In the genomic region with DNA sequence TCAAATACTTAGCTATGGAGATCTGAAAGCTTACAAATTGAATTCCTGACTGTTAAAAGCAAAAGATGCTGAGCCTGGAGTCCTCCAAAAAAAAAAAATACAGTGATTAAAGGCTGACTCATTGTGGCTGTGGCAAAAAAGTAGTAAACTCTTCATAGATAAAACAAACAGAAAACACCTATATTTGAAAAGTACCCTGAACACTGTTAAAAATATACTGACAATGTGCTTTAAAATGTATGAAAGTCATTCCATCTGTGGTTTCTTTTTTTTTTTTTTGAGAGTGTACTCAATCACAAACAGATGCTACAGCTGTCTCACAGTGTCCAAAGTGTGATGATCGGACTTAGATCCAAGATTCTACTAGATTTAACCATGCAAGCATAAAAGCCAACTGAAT, we compare ENCODE assay signal across 22 cellular contexts.
DNase-seq lines count a peak whose midpoint lies in the region; ATAC-seq and TF ChIP-seq lines count a peak whose summit lies in the region.
"Had no signal": no experiment of that assay in that cellular context is flagged by ENCODE, and none has a peak within 500 bp of the region (broad histone marks: within the 10 kb centered on the region; RNA-seq: fewer than 3 reads in every experiment).

No MANE protein-coding gene starts in this region.

- H3K27me3 Mint-ChIP-seq in activated CD4-positive, alpha-beta T cell treated with anti-CD3 and anti-CD28 coated beads, Interleukin-2, amount 10 ng/mL, durations not matched to agents 7 days and 5 days = no peaks in the 10 kb centered on the region
- H3K27me3 Mint-ChIP-seq: activated CD4-positive, alpha-beta T cell treated with anti-CD3 and anti-CD28 coated beads for 36 hours had no signal

- ATAC-seq in mucosa of descending colon = no peak
- ATAC-seq in GM18505 (IDR thresholded peaks at IDR 0.05; ENCODE audit: unreplicated experiment) = no peak
- ATAC-seq: activated CD4-positive, alpha-beta T cell treated with anti-CD3 and anti-CD28 coated beads for 36 hours; CD8-positive, alpha-beta T cell; right cardiac atrium had no signal

- H3K4me3 ChIP-seq in HFF-Myc (replicated peaks; ENCODE audit: low read depth, low read length) (no peak overlapping the region), foreskin fibroblast (ENCODE audit: low read depth in 1 of 2, low read length in 2 of 2) (no peak overlapping the region), mucosa of descending colon (no peak overlapping the region)
- H3K4me3 ChIP-seq: dorsolateral prefrontal cortex had no signal

- no peaks in the 10 kb centered on the region for H3K4me1 Mint-ChIP-seq in activated CD4-positive, alpha-beta T cell treated with anti-CD3 and anti-CD28 coated beads, Interleukin-2, amount 10 ng/mL, durations not matched to agents 7 days and 5 days
- H3K4me1 Mint-ChIP-seq: activated CD4-positive, alpha-beta T cell treated with anti-CD3 and anti-CD28 coated beads for 36 hours had no signal

- no peaks in the 10 kb centered on the region for H3K36me3 Mint-ChIP-seq in activated CD4-positive, alpha-beta T cell treated with anti-CD3 and anti-CD28 coated beads, Interleukin-2, amount 10 ng/mL, durations not matched to agents 7 days and 5 days (ENCODE audit: low read depth)

- H3K9me3 ChIP-seq in mucosa of descending colon = no peaks in the 10 kb centered on the region

- TF ChIP-seq POLR2A in GM18505 (IDR thresholded peaks at IDR 0.05; ENCODE audit: borderline replicate concordance, extremely low read depth, insufficient read depth, insufficient read length) = no peak

- H3K9me3 Mint-ChIP-seq in activated CD4-positive, alpha-beta T cell treated with anti-CD3 and anti-CD28 coated beads, Interleukin-2, amount 10 ng/mL, durations not matched to agents 7 days and 5 days = peaks cover 9% of the 10 kb centered on the region

- no peak overlapping the region for H3K27ac Mint-ChIP-seq in activated CD4-positive, alpha-beta T cell treated with anti-CD3 and anti-CD28 coated beads, Interleukin-2, amount 10 ng/mL, durations not matched to agents 7 days and 5 days
- H3K27ac Mint-ChIP-seq: activated CD4-positive, alpha-beta T cell treated with anti-CD3 and anti-CD28 coated beads for 36 hours; activated naive CD4-positive, alpha-beta T cell treated with anti-CD3 and anti-CD28 coated beads for 36 hours; CD8-positive, alpha-beta T cell had no signal

- no peaks in the 10 kb centered on the region for H3K4me1 ChIP-seq in mucosa of descending colon (ENCODE audit: low read depth)

- TF ChIP-seq CTCF in HFF-Myc (IDR thresholded peaks at IDR 0.05; ENCODE audit: low read depth, low read length, missing control alignments) (no peak), foreskin fibroblast (IDR thresholded peaks at IDR 0.05; ENCODE audit: low read depth, low read length) (no peak), mucosa of descending colon (IDR thresholded peaks at IDR 0.05) (no peak)

- DNase-seq in AG08396 (ENCODE audit: low spot score) (peak; percentile 36), HFF-Myc (ENCODE audit: extremely low read depth, low read depth) (peak; percentile 47), astrocyte of the hippocampus (ENCODE audit: low read depth, low spot score) (peak; percentile 42), foreskin fibroblast (peak; percentile 20 to 59), mucosa of descending colon (no peak), HuH-7.5 (ENCODE audit: low spot score) (no peak)
- no peak for DNase-seq in activated CD4-positive, alpha-beta T cell treated with anti-CD3 and anti-CD28 coated beads, Interleukin-2, amount 10 ng/mL, durations not matched to agents 7 days and 5 days
- DNase-seq: activated CD4-positive, alpha-beta T cell treated with anti-CD3 and anti-CD28 coated beads for 36 hours; activated naive CD4-positive, alpha-beta T cell treated with anti-CD3 and anti-CD28 coated beads for 36 hours; activated T-cell treated with anti-CD3 and anti-CD28 coated beads for 4 hours; CD8-positive, alpha-beta T cell; DMS79 treated with DMSO at 0.1 percent for 48 hours; dorsolateral prefrontal cortex; hypothalamus; kidney glomerular epithelial cell; MM.1S; NCI-H187 treated with DMSO at 0.1 percent for 48 hours; NCI-H524 treated with DMSO at 0.1 percent for 48 hours; right cardiac atrium; SHP77 treated with DMSO at 0.1 percent for 48 hours; stimulated activated CD4-positive, alpha-beta T cell treated with anti-CD3 and anti-CD28 coated beads, Interleukin-2, amount 100 ng/mL, for 24 hours had no signal

- no peak overlapping the region for H3K4me3 Mint-ChIP-seq in activated CD4-positive, alpha-beta T cell treated with anti-CD3 and anti-CD28 coated beads, Interleukin-2, amount 10 ng/mL, durations not matched to agents 7 days and 5 days
- H3K4me3 Mint-ChIP-seq: activated CD4-positive, alpha-beta T cell treated with anti-CD3 and anti-CD28 coated beads for 36 hours; activated naive CD4-positive, alpha-beta T cell treated with anti-CD3 and anti-CD28 coated beads for 36 hours; CD8-positive, alpha-beta T cell had no signal

- intact Hi-C loops in mucosa of descending colon (cut with DNase I, micrococcal nuclease) = no loop called here

- H3K36me3 ChIP-seq in mucosa of descending colon (ENCODE audit: low read depth) = no peaks in the 10 kb centered on the region

- CTCF ChIA-PET in activated CD4-positive, alpha-beta T cell treated with anti-CD3 and anti-CD28 coated beads, Interleukin-2, amount 10 ng/mL, durations not matched to agents 7 days and 5 days (lab: Charles Lee) = no interaction called here

- POLR2A ChIA-PET in activated CD4-positive, alpha-beta T cell treated with anti-CD3 and anti-CD28 coated beads, Interleukin-2, amount 10 ng/mL, durations not matched to agents 7 days and 5 days (lab: Charles Lee) = no interaction called here

Comparison
In these comparisons a context has a peak if more than half of its experiments do, and no peak if none do; other contexts are left out.
1. DNase-seq: peak in AG08396 (single experiment), HFF-Myc (single experiment), astrocyte of the hippocampus (single experiment) and foreskin fibroblast (2 of 2); none in mucosa of descending colon (0 of 3), activated CD4-positive, alpha-beta T cell treated with anti-CD3 and anti-CD28 coated beads, Interleukin-2, amount 10 ng/mL, durations not matched to agents 7 days and 5 days (single experiment) and HuH-7.5 (single experiment).